In the genomic region with DNA sequence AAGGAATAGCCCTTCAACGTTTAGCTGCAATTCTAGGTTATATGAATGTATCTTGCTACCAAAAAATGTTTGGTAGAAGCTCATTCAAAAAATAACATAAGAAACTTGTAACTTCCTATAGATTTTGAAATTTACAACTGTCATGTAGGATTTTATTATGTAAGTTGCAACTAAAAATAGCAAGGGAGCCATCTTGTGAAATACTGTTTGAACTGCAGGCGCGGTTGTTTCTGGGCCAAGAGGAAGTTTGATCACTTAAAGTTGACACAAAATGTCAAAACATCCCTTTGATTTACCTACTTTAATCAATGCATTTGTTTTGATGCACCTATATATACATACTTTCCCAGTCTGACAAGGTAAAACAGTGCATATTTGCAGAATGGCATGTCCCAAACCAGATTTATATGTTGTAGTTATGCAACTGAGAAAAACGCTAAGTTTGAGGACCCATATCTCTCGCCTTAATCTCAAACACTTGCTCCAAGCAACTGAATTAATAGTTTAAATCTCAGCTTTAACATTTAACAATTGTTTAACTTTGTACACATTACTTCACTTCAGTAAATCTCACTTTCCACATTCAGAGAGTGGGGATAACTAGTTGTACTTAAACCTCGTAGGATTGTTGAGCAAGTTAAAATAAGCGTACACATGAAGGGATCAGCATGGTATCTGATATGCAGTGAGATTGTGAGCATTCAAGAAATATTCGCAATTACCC, we compare ENCODE assay signal across 8 cellular contexts.
A peak's percentile ranks its signal among the peaks of the same experiment; 100 is the strongest.
DNase-seq lines count a peak whose midpoint lies in the region; ATAC-seq and TF ChIP-seq lines count a peak whose summit lies in the region.

No MANE protein-coding gene starts in this region.

- H3K4me1 ChIP-seq in vagina (no peaks in the 10 kb centered on the region), Peyer's patch (no peaks in the 10 kb centered on the region)

- H3K4me3 Mint-ChIP-seq in brain (no peak overlapping the region), nephron (no peak overlapping the region)

- TF ChIP-seq POLR2A in vagina (IDR thresholded peaks at IDR 0.05) (no peak), Peyer's patch (IDR thresholded peaks at IDR 0.05) (no peak)

- H3K4me3 ChIP-seq in vagina (no peak overlapping the region), Peyer's patch (no peak overlapping the region)

- DNase-seq in NCI-H1092 treated with DMSO at 0.1 percent for 48 hours (lab: John Stamatoyannopoulos, UW) (peak; percentile 31), vagina (ENCODE audit: extremely low spot score in 2 of 2) (no peak), Peyer's patch (no peak)

- H3K9me3 Mint-ChIP-seq in brain (peaks cover 12 to 17% (median 15%) of the 10 kb centered on the region in 5 experiments), nephron (peaks cover 9% of the 10 kb centered on the region)

- TF ChIP-seq CTCF in GM12872 (IDR thresholded peaks at IDR 0.05; ENCODE audit: insufficient read depth, low read depth, low read length) = 0 out of 3 replicates have a peak, but pooled peaks have one; percentile 11
- TF ChIP-seq CTCF in brain (conservative IDR thresholded peaks at IDR 0.05) = peak; percentile 81 to 83
- TF ChIP-seq CTCF in nephron (IDR thresholded peaks at IDR 0.05; ENCODE audit: unreplicated experiment in 3 of 3) = peak; percentile 73 to 84 (median 74)
- no peak for TF ChIP-seq CTCF in vagina (IDR thresholded peaks at IDR 0.05)
- TF ChIP-seq CTCF in Peyer's patch (IDR thresholded peaks at IDR 0.05) = peak in 3 of 6 experiments; percentile 35 to 41 (median 37)

- intact Hi-C loops in vagina (cut with DNase I) = no loop called here

- H3K4me1 Mint-ChIP-seq in brain = peaks cover 4% of the 10 kb centered on the region
- H3K4me1 Mint-ChIP-seq in nephron = peaks cover 6% of the 10 kb centered on the region

- no peak for ATAC-seq in HG03521 (IDR thresholded peaks at IDR 0.05; ENCODE audit: unreplicated experiment)
- no peak for ATAC-seq in HG03565 (IDR thresholded peaks at IDR 0.05; ENCODE audit: unreplicated experiment)

- H3K36me3 ChIP-seq in vagina (no peaks in the 10 kb centered on the region), Peyer's patch (no peaks in the 10 kb centered on the region)

- H3K27me3 Mint-ChIP-seq in brain (no peaks in the 10 kb centered on the region), nephron (ENCODE audit: low read depth) (no peaks in the 10 kb centered on the region)

- peaks cover 10% of the 10 kb centered on the region for H3K36me3 Mint-ChIP-seq in brain
- H3K36me3 Mint-ChIP-seq in nephron (ENCODE audit: low read depth) = no peaks in the 10 kb centered on the region

- H3K9me3 ChIP-seq in vagina (no peaks in the 10 kb centered on the region), Peyer's patch (peaks cover 0 to 3% (median 0%) of the 10 kb centered on the region in 4 donors)

- H3K27ac ChIP-seq in vagina (no peak overlapping the region), Peyer's patch (no peak overlapping the region)

- no peak overlapping the region for H3K27ac Mint-ChIP-seq in brain
- no peak overlapping the region for H3K27ac Mint-ChIP-seq in nephron

- no peaks in the 10 kb centered on the region for H3K27me3 ChIP-seq in vagina
- H3K27me3 ChIP-seq in Peyer's patch = no peaks in the 10 kb centered on the region

Comparison
In these comparisons a context has a peak if more than half of its experiments do, and no peak if none do; other contexts are left out.
1. CTCF ChIP-seq: peak in GM12872 (single experiment), brain (2 of 2) and nephron (3 of 3); none in vagina (0 of 3).